In the genomic region with DNA sequence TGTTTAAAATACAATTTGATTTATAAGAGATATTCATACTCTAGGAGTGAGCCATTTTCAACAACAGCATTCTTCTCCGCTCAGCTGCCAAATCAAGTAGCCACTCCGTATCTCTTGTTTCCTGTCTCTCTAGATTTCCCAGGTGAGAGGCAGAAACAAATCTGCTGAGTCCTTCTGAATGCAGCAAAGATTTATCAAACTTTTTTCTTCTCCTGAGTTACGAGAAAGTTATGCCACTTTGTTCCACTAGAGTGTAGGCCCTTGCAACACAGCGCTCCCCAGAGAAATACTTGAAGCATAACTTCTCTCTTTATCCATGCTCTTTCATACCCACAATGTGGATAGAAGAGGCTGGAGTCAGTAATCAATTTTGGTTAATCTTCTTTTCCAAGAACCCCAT, we compare ENCODE assay signal across 19 cellular contexts.
A peak's percentile ranks its signal among the peaks of the same experiment; 100 is the strongest.
DNase-seq lines count a peak whose midpoint lies in the region; ATAC-seq and TF ChIP-seq lines count a peak whose summit lies in the region.
"Had no signal": no experiment of that assay in that cellular context is flagged by ENCODE, and none has a peak within 500 bp of the region (broad histone marks: within the 10 kb centered on the region; RNA-seq: fewer than 3 reads in every experiment).

No MANE protein-coding gene starts in this region.

- no TSS peak for BruUV-seq in Caco-2 (replicated peaks; lab: Mats Ljungman, UMichigan)

- H3K4me1 ChIP-seq in Caco-2 (no peaks in the 10 kb centered on the region), H9 (ENCODE audit: insufficient read depth, low read length) (no peaks in the 10 kb centered on the region), esophagus squamous epithelium (no peaks in the 10 kb centered on the region), Peyer's patch (no peaks in the 10 kb centered on the region)

- H3K36me3 ChIP-seq in Caco-2 (ENCODE audit: control insufficient read depth, insufficient read depth, low read length) (no peaks in the 10 kb centered on the region), esophagus squamous epithelium (no peaks in the 10 kb centered on the region), Peyer's patch (no peaks in the 10 kb centered on the region)

- no peak for DNase-seq in Caco-2
- DNase-seq in H9, result no peak
- no peak for DNase-seq in WTC11 (ENCODE audit: low spot score)
- DNase-seq in neural crest cell (ENCODE audit: low read depth, low spot score), result no peak
- no peak for DNase-seq in inferior parietal cortex (ENCODE audit: extremely low spot score)
- DNase-seq in esophagus squamous epithelium (lab: John Stamatoyannopoulos, UW), result no peak
- DNase-seq in cerebellum (ENCODE audit: low spot score), result no peak
- no peak for DNase-seq in Peyer's patch
- DNase-seq: ACHN, GDM1, IMR-90, NCI-H1048, NCI-H1436, NCI-H1930, NCI-H226, NCI-H524, Right ventricle myocardium superior had no signal

- no peak overlapping the region for H2BK15ac ChIP-seq in H9 (ENCODE audit: low read depth, low read length)

- WGBS in H9 (ENCODE audit: extremely low coverage, insufficient read length, low lambda C conversion rate), result no CpG with 5 or more reads among the region's 4 CpGs
- WGBS in esophagus squamous epithelium, 2 donors, result 76 to 85% methylated on average over 4 of the region's 4 CpGs

- TF ChIP-seq CTCF in Caco-2 (IDR thresholded peaks at IDR 0.05; ENCODE audit: insufficient read depth in 1 of 2, low read depth in 1 of 2, low read length in 1 of 2, severe bottlenecking in 1 of 2, unreplicated experiment in 1 of 2) (peak; percentile 16 to 32), H9 (conservative IDR thresholded peaks at IDR 0.05) (peak; percentile 59), WTC11 (IDR thresholded peaks at IDR 0.05) (no peak), neural crest cell (conservative IDR thresholded peaks at IDR 0.05) (peak; percentile 26), esophagus squamous epithelium (IDR thresholded peaks at IDR 0.05) (no peak), Peyer's patch (IDR thresholded peaks at IDR 0.05) (no peak)

- no peak overlapping the region for H4K8ac ChIP-seq in H9 (replicated peaks; ENCODE audit: insufficient read length, low read depth, low read length)

- no peak overlapping the region for H2BK5ac ChIP-seq in H9 (ENCODE audit: insufficient read length, low read length)

- no peak for TF ChIP-seq POLR2A in esophagus squamous epithelium (IDR thresholded peaks at IDR 0.05)
- TF ChIP-seq POLR2A in Peyer's patch (IDR thresholded peaks at IDR 0.05), result no peak

- no peaks in the 10 kb centered on the region for H3K9me3 ChIP-seq in Caco-2
- no peaks in the 10 kb centered on the region for H3K9me3 ChIP-seq in H9 (ENCODE audit: control insufficient read depth, low read depth, low read length)
- H3K9me3 ChIP-seq in esophagus squamous epithelium, result no peaks in the 10 kb centered on the region
- no peaks in the 10 kb centered on the region for H3K9me3 ChIP-seq in Peyer's patch

- no peak overlapping the region for H3K9ac ChIP-seq in H9 (ENCODE audit: extremely low read depth, insufficient read length, low read length)

- H4K5ac ChIP-seq in H9 (ENCODE audit: insufficient read length, low read depth, low read length), result no peak overlapping the region

- H3K27ac Mint-ChIP-seq in Caco-2 (ENCODE audit: unreplicated experiment) (no peak overlapping the region), H9 (peak overlapping the region in 2 of 3 experiments; percentile 39 to 62; a peak in 2 of 7 replicates), WTC11 (peak overlapping the region; percentile 64), neural crest cell (ENCODE audit: unreplicated experiment) (no peak overlapping the region)

- no peak overlapping the region for H3K4me3 Mint-ChIP-seq in Caco-2 (ENCODE audit: unreplicated experiment)
- H3K4me3 Mint-ChIP-seq in H9, result no peak overlapping the region
- H3K4me3 Mint-ChIP-seq in WTC11, result no peak overlapping the region
- H3K4me3 Mint-ChIP-seq in neural crest cell, result no peak overlapping the region

- H3K27me3 Mint-ChIP-seq in Caco-2 (ENCODE audit: insufficient read depth, unreplicated experiment) (no peaks in the 10 kb centered on the region), H9 (ENCODE audit: low read depth) (no peaks in the 10 kb centered on the region), WTC11 (ENCODE audit: low read depth) (no peaks in the 10 kb centered on the region), neural crest cell (ENCODE audit: low read depth) (no peaks in the 10 kb centered on the region)

- peak; percentile 84 for ATAC-seq in WTC11

- no peaks in the 10 kb centered on the region for H3K4me1 Mint-ChIP-seq in Caco-2 (ENCODE audit: low read depth, unreplicated experiment)
- H3K4me1 Mint-ChIP-seq in H9, result peaks cover 5 to 9% of the 10 kb centered on the region in 2 experiments
- H3K4me1 Mint-ChIP-seq in WTC11, result peaks cover 10% of the 10 kb centered on the region
- no peaks in the 10 kb centered on the region for H3K4me1 Mint-ChIP-seq in neural crest cell

- no peaks in the 10 kb centered on the region for H4K20me1 ChIP-seq in H9 (ENCODE audit: control insufficient read depth, insufficient read depth, insufficient read length)

- no peak overlapping the region for H2BK120ac ChIP-seq in H9 (ENCODE audit: low read depth, low read length, poor library complexity, severe bottlenecking)

- no peak overlapping the region for H3K4me2 ChIP-seq in H9 (ENCODE audit: insufficient read depth, insufficient read length, low read length)

- no peaks in the 10 kb centered on the region for H3K36me3 Mint-ChIP-seq in Caco-2 (ENCODE audit: insufficient read depth, unreplicated experiment)
- peaks cover 8 to 28% (median 25%) of the 10 kb centered on the region in 3 experiments for H3K36me3 Mint-ChIP-seq in H9 (ENCODE audit: insufficient read depth in 1 of 3, low read depth in 3 of 3)
- H3K36me3 Mint-ChIP-seq in WTC11, result peaks cover 34% of the 10 kb centered on the region
- no peaks in the 10 kb centered on the region for H3K36me3 Mint-ChIP-seq in neural crest cell (ENCODE audit: low read depth)

- no peak overlapping the region for H3K27ac ChIP-seq in H9 (ENCODE audit: insufficient read length, low read depth, low read length)
- no peak overlapping the region for H3K27ac ChIP-seq in esophagus squamous epithelium
- no peak overlapping the region for H3K27ac ChIP-seq in Peyer's patch
- H3K27ac ChIP-seq: C4-2B, SK-N-MC had no signal

- no peak overlapping the region for H3T11ph ChIP-seq in H9 (ENCODE audit: low read length)

- no peak overlapping the region for H3K4ac ChIP-seq in H9 (ENCODE audit: low read depth, low read length)

- H3K79me1 ChIP-seq in H9 (ENCODE audit: insufficient read depth, low read depth, low read length, poor library complexity, severe bottlenecking), result no peaks in the 10 kb centered on the region

- H3K23me2 ChIP-seq in H9 (ENCODE audit: insufficient read length, low read depth, low read length, poor library complexity, severe bottlenecking), result no peaks in the 10 kb centered on the region

- no peaks in the 10 kb centered on the region for H3K79me2 ChIP-seq in H9 (ENCODE audit: insufficient read depth, low read length)

- POLR2A ChIA-PET in Caco-2 (lab: Charles Lee), result no interaction called here
- POLR2A ChIA-PET in WTC11 (lab: Charles Lee), result no interaction called here

- intact Hi-C loops in Caco-2 (cut with micrococcal nuclease; ENCODE audit: unreplicated experiment) (no loop called here), esophagus squamous epithelium (cut with DNase I) (no loop called here)

- no peak overlapping the region for H3K4me3 ChIP-seq in Caco-2 (ENCODE audit: low read depth, low read length)
- H3K4me3 ChIP-seq in esophagus squamous epithelium, result no peak overlapping the region
- no peak overlapping the region for H3K4me3 ChIP-seq in Peyer's patch
- H3K4me3 ChIP-seq: SK-N-MC had no signal

- no peak overlapping the region for H3K23ac ChIP-seq in H9 (ENCODE audit: insufficient read length, low read depth, low read length)

- no peak overlapping the region for H3K14ac ChIP-seq in H9 (ENCODE audit: insufficient read depth, low read length)

- H3K56ac ChIP-seq in H9 (ENCODE audit: insufficient read length, low read depth, low read length), result no peak overlapping the region

- H2AFZ ChIP-seq in H9 (ENCODE audit: low read length), result peak overlapping the region; percentile 92

- CTCF ChIA-PET in Caco-2 (lab: Charles Lee), result no interaction called here
- CTCF ChIA-PET in WTC11 (lab: Charles Lee), result interaction anchor here (1.2 to 1.4 kb wide), 2 partner anchors 10 to 241 kb away, joined by 4 to 5 read pairs; no protein-coding TSS in a partner anchor

- H2BK12ac ChIP-seq in H9 (ENCODE audit: insufficient read length, low read depth, low read length), result no peak overlapping the region

- no peak overlapping the region for H4K91ac ChIP-seq in H9 (ENCODE audit: insufficient read length, low read depth, low read length)

- H2BK20ac ChIP-seq in H9 (ENCODE audit: low read depth, low read length, poor library complexity, severe bottlenecking), result no peak overlapping the region

- H3K9me3 Mint-ChIP-seq in Caco-2 (ENCODE audit: unreplicated experiment) (no peaks in the 10 kb centered on the region), H9 (peaks cover 0 to 17% of the 10 kb centered on the region in 2 experiments; a peak in 4 of 5 replicates), WTC11 (peaks cover 26% of the 10 kb centered on the region), neural crest cell (peaks cover 6% of the 10 kb centered on the region)

- H2AK5ac ChIP-seq in H9 (ENCODE audit: insufficient read length, low read length), result no peak overlapping the region

- H3K18ac ChIP-seq in H9 (ENCODE audit: insufficient read length, low read depth, low read length), result no peak overlapping the region

- H3K27me3 ChIP-seq in Caco-2 (replicated peaks; ENCODE audit: control insufficient read depth, insufficient read depth, low read length), result no peaks in the 10 kb centered on the region
- H3K27me3 ChIP-seq in H9 (ENCODE audit: insufficient read depth, low read length), result no peaks in the 10 kb centered on the region
- no peaks in the 10 kb centered on the region for H3K27me3 ChIP-seq in esophagus squamous epithelium
- H3K27me3 ChIP-seq in Peyer's patch, result no peaks in the 10 kb centered on the region

TF ChIP-seq in WTC11, 78 proteins besides CTCF, POLR2A, EP300 and RAD21 (continues in another document):
- no peak for TF ChIP-seq NR3C1 (CRISPR knock-in tag; conservative IDR thresholded peaks at IDR 0.05; ENCODE audit: low read depth)
- TF ChIP-seq, protein P1, sequence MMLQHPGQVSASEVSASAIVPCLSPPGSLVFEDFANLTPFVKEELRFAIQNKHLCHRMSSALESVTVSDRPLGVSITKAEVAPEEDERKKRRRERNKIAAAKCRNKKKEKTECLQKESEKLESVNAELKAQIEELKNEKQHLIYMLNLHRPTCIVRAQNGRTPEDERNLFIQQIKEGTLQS (CRISPR knock-in tag; conservative IDR thresholded peaks at IDR 0.05), result no peak
- TF ChIP-seq NR1H2 (CRISPR knock-in tag; IDR thresholded peaks at IDR 0.05), result no peak
- TF ChIP-seq TEAD4 (CRISPR knock-in tag; IDR thresholded peaks at IDR 0.05), result no peak

Comparison
In these comparisons a context has a peak if more than half of its experiments do, and no peak if none do; other contexts are left out.
1. H3K27ac Mint-ChIP-seq: peak in H9 (2 of 3) and WTC11 (single experiment); none in Caco-2 (single experiment) and neural crest cell (single experiment).
2. CTCF ChIP-seq: peak in Caco-2 (2 of 2), H9 (single experiment) and neural crest cell (single experiment); none in WTC11 (single experiment), esophagus squamous epithelium (0 of 6) and Peyer's patch (0 of 6).